ENCODE assay signal across 26 cellular contexts in genomic region chr12:4109826-4110225, GRCh38.
"Had no signal": no experiment of that assay in that cellular context is flagged by ENCODE, and none has a peak within 500 bp of the region (broad histone marks: within the 10 kb centered on the region; RNA-seq: fewer than 3 reads in every experiment).

No MANE protein-coding gene starts in this region.

- H3K27ac ChIP-seq: breast epithelium, esophagus muscularis mucosa, foreskin keratinocyte, heart left ventricle, left ventricle myocardium inferior, parathyroid adenoma, psoas muscle, right atrium auricular region, spleen, tibial nerve, uterus had no signal

- H3K4me1 ChIP-seq: breast epithelium, esophagus muscularis mucosa, parathyroid adenoma, psoas muscle, right atrium auricular region, tibial nerve, uterus had no signal

- H3K4me3 ChIP-seq: breast epithelium, esophagus muscularis mucosa, heart left ventricle, left ventricle myocardium inferior, psoas muscle, right atrium auricular region, spleen, tibial nerve, uterus had no signal

- H3K9me3 ChIP-seq: breast epithelium, esophagus muscularis mucosa, heart left ventricle, left ventricle myocardium inferior, psoas muscle, right atrium auricular region, tibial nerve, uterus had no signal

- H3K27ac Mint-ChIP-seq: activated CD4-positive, alpha-beta T cell treated with anti-CD3 and anti-CD28 coated beads for 36 hours; activated naive CD4-positive, alpha-beta T cell treated with anti-CD3 and anti-CD28 coated beads, Interleukin-2, amount 50 U/mL, for 24 hours; activated naive CD8-positive, alpha-beta T cell treated with anti-CD3 and anti-CD28 coated beads, Interleukin-2, amount 50 U/mL, for 24 hours; dendritic cell treated with granulocyte-macrophage colony-stimulating factor and Interleukin-4, amounts not matched to agents 40 ng/mL and 50 ng/mL, for 4 days had no signal

- H3K9ac ChIP-seq: parathyroid adenoma had no signal

- H2AFZ ChIP-seq: parathyroid adenoma had no signal

- H3K9me3 Mint-ChIP-seq: activated naive CD4-positive, alpha-beta T cell treated with anti-CD3 and anti-CD28 coated beads, Interleukin-2, amount 50 U/mL, for 24 hours; activated naive CD8-positive, alpha-beta T cell treated with anti-CD3 and anti-CD28 coated beads, Interleukin-2, amount 50 U/mL, for 24 hours; activated T-helper 2 cell treated with anti-CD3 and anti-CD28 coated beads, Interferon-gamma antibody, Interleukin-2, Interleukin-4, amounts not matched to agents 10 μg/mL and 5 μg/mL and 100 μg/mL, durations not matched to agents 14 hours and 24 hours and 36 hours; central memory CD8-positive, alpha-beta T cell; dendritic cell treated with granulocyte-macrophage colony-stimulating factor and Interleukin-4, amounts not matched to agents 40 ng/mL and 50 ng/mL, for 4 days had no signal

- DNase-seq: activated CD4-positive, alpha-beta T cell treated with anti-CD3 and anti-CD28 coated beads for 36 hours; activated CD4-positive, alpha-beta T cell treated with anti-CD3 and anti-CD28 coated beads, Interleukin-2, amount 50 U/mL, for 48 hours; activated CD4-positive, CD25-positive, alpha-beta regulatory T cell; activated naive CD8-positive, alpha-beta T cell treated with anti-CD3 and anti-CD28 coated beads, Interleukin-2, amount 50 U/mL, for 24 hours; activated T-cell treated with anti-CD3 and anti-CD28 coated beads, Interleukin-2, amount 50 U/mL, for 48 hours; amygdala; effector CD4-positive, alpha-beta T cell; foreskin keratinocyte; heart left ventricle; hypothalamus; left ventricle myocardium inferior; nucleus accumbens; psoas muscle; spleen; stimulated activated naive CD4-positive, alpha-beta T cell treated with Interleukin-2 at 50 U/mL for 16 hours; T-helper 1 cell; uterus had no signal

- H3K4me3 Mint-ChIP-seq: activated CD4-positive, alpha-beta T cell treated with anti-CD3 and anti-CD28 coated beads for 36 hours; activated naive CD4-positive, alpha-beta T cell treated with anti-CD3 and anti-CD28 coated beads, Interleukin-2, amount 50 U/mL, for 24 hours; activated naive CD8-positive, alpha-beta T cell treated with anti-CD3 and anti-CD28 coated beads, Interleukin-2, amount 50 U/mL, for 24 hours; central memory CD8-positive, alpha-beta T cell; dendritic cell treated with granulocyte-macrophage colony-stimulating factor and Interleukin-4, amounts not matched to agents 40 ng/mL and 50 ng/mL, for 4 days had no signal

- H3K36me3 Mint-ChIP-seq: activated naive CD4-positive, alpha-beta T cell treated with anti-CD3 and anti-CD28 coated beads, Interleukin-2, amount 50 U/mL, for 24 hours had no signal

- ATAC-seq: activated CD4-positive, alpha-beta T cell treated with anti-CD3 and anti-CD28 coated beads for 36 hours; activated naive CD8-positive, alpha-beta T cell treated with anti-CD3 and anti-CD28 coated beads, Interleukin-2, amount 50 U/mL, for 24 hours; foreskin keratinocyte; heart left ventricle; psoas muscle had no signal

- H3K27me3 Mint-ChIP-seq: activated naive CD4-positive, alpha-beta T cell treated with anti-CD3 and anti-CD28 coated beads, Interleukin-2, amount 50 U/mL, for 24 hours; activated naive CD8-positive, alpha-beta T cell treated with anti-CD3 and anti-CD28 coated beads, Interleukin-2, amount 50 U/mL, for 24 hours; central memory CD8-positive, alpha-beta T cell had no signal

- H3K36me3 ChIP-seq: breast epithelium, esophagus muscularis mucosa, heart left ventricle, left ventricle myocardium inferior, right atrium auricular region, spleen, tibial nerve, uterus had no signal

- H3K27me3 ChIP-seq: foreskin keratinocyte, right atrium auricular region, tibial nerve, uterus had no signal

- H3K79me2 ChIP-seq: parathyroid adenoma had no signal
